In the genomic region with DNA sequence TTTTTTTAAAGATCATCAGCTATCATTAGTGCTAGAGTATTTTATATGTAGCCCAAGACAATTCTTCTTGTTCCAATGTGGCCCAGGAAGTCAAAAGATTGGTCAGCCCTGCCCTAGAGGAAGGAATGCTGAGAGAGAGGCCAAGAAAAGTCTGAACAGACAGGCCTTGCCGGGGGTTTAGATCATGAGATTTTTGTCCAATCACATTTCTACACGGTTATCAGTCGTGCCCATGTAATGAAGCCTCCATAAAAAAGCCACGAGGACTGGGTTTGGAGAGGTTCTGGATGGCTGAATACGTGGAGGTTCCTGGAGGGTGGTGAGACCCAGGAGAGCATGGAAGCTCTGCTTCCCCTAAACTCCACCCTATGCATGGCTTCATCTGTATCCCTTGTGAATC, we compare ENCODE assay signal across 12 cellular contexts. TPM values are rescaled to one million over a fixed set of nuclear protein-coding genes. Genes with fewer than 3 reads are reported as not detected.
DNase-seq lines count a peak whose midpoint lies in the region; ATAC-seq and TF ChIP-seq lines count a peak whose summit lies in the region.
"Had no signal": no experiment of that assay in that cellular context is flagged by ENCODE, and none has a peak within 500 bp of the region (broad histone marks: within the 10 kb centered on the region; RNA-seq: fewer than 3 reads in every experiment).

No MANE protein-coding gene starts in this region.

- peak overlapping the region; percentile 7 for H3K27ac Mint-ChIP-seq in activated naive CD8-positive, alpha-beta T cell treated with anti-CD3 and anti-CD28 coated beads, Interleukin-2, amount 50 U/mL, for 24 hours
- H3K27ac Mint-ChIP-seq in Calu3 (ENCODE audit: unreplicated experiment): no peak overlapping the region

- ATAC-seq in activated naive CD8-positive, alpha-beta T cell treated with anti-CD3 and anti-CD28 coated beads, Interleukin-2, amount 50 U/mL, for 24 hours: no peak

- intact Hi-C loops in Calu3 (cut with micrococcal nuclease; ENCODE audit: unreplicated experiment): no loop called here

- POLR2A ChIA-PET in AG04449 (lab: Yijun Ruan, JAX): no interaction called here

- H3K36me3 Mint-ChIP-seq in activated naive CD8-positive, alpha-beta T cell treated with anti-CD3 and anti-CD28 coated beads, Interleukin-2, amount 50 U/mL, for 24 hours (ENCODE audit: low read depth): peaks cover 13% of the 10 kb centered on the region
- H3K36me3 Mint-ChIP-seq in Calu3 (ENCODE audit: insufficient read depth, unreplicated experiment): peaks cover 10% of the 10 kb centered on the region

- BruUV-seq in Calu3 (replicated peaks; lab: Mats Ljungman, UMichigan): no TSS peak

- no peaks in the 10 kb centered on the region for H3K9me3 Mint-ChIP-seq in activated naive CD8-positive, alpha-beta T cell treated with anti-CD3 and anti-CD28 coated beads, Interleukin-2, amount 50 U/mL, for 24 hours
- H3K9me3 Mint-ChIP-seq in Calu3 (ENCODE audit: low read depth, unreplicated experiment): no peaks in the 10 kb centered on the region

- no peaks in the 10 kb centered on the region for H3K27me3 Mint-ChIP-seq in activated naive CD8-positive, alpha-beta T cell treated with anti-CD3 and anti-CD28 coated beads, Interleukin-2, amount 50 U/mL, for 24 hours
- H3K27me3 Mint-ChIP-seq in Calu3 (ENCODE audit: unreplicated experiment): no peaks in the 10 kb centered on the region

- DNase-seq in AG04449 (ENCODE audit: low read depth, low spot score) (no peak), HCEC 1CT (peak; percentile 50), foreskin melanocyte (peak; percentile 79), 8988T (no peak), GM13977 (ENCODE audit: low spot score) (no peak), NCI-H146 treated with DMSO at 0.1 percent for 48 hours (lab: John Stamatoyannopoulos, UW; ENCODE audit: unreplicated experiment) (no peak), Calu3 (no peak)
- DNase-seq in activated naive CD8-positive, alpha-beta T cell treated with anti-CD3 and anti-CD28 coated beads, Interleukin-2, amount 50 U/mL, for 24 hours: no peak
- DNase-seq: NCI-H1105 treated with DMSO at 0.1 percent for 48 hours; stimulated activated CD8-positive, alpha-beta memory T cell treated with anti-CD3 and anti-CD28 coated beads, Interleukin-4, amount 100 ng/mL, for 48 hours had no signal

- H3K4me3 ChIP-seq in AG04449 (ENCODE audit: low read depth, low read length): no peak overlapping the region

- H3K4me3 Mint-ChIP-seq in activated naive CD8-positive, alpha-beta T cell treated with anti-CD3 and anti-CD28 coated beads, Interleukin-2, amount 50 U/mL, for 24 hours: no peak overlapping the region
- H3K4me3 Mint-ChIP-seq in Calu3 (ENCODE audit: low read depth, unreplicated experiment): no peak overlapping the region

- peak; percentile 20 for TF ChIP-seq CTCF in AG04449 (IDR thresholded peaks at IDR 0.05; ENCODE audit: insufficient read depth, low read length, missing control alignments)
- no peak for TF ChIP-seq CTCF in GM13977 (IDR thresholded peaks at IDR 0.05; ENCODE audit: extremely low read depth, insufficient read depth, missing control alignments)
- no peak for TF ChIP-seq CTCF in Calu3 (IDR thresholded peaks at IDR 0.05; ENCODE audit: unreplicated experiment)

- in situ Hi-C loops in GM13977 (cut with MboI; ENCODE audit: low pct_unique_long_range_greater_than_20kb, low sequenced_read_pairs, unreplicated experiment): no loop called here

- peaks cover 70% of the 10 kb centered on the region for H3K4me1 Mint-ChIP-seq in activated naive CD8-positive, alpha-beta T cell treated with anti-CD3 and anti-CD28 coated beads, Interleukin-2, amount 50 U/mL, for 24 hours
- H3K4me1 Mint-ChIP-seq in Calu3 (ENCODE audit: low read depth, unreplicated experiment): peaks cover 29% of the 10 kb centered on the region

- CTCF ChIA-PET in AG04449 (lab: Yijun Ruan, JAX): interaction anchor here (0.7 to 3.2 kb wide), 12 partner anchors 9 to 199 kb away, joined by 3 to 13 read pairs (median 4); a partner anchor contains a TSS
- CTCF ChIA-PET in Calu3 (lab: Charles Lee): no interaction called here

RNA-seq across cellular contexts. Expression of a gene that starts 24.3 kb away (rescaled TPM):
- 1,000 and 1,003 TPM in 2 replicates for total RNA-seq in Calu3 (2022)

RNA-seq across cellular contexts. Expression of a gene that starts 42.9 kb away (rescaled TPM):
- total RNA-seq in Calu3 (2022): not detected in 2 replicates
- total RNA-seq: mucosa of gallbladder, skeletal muscle tissue had no signal

Comparison
In these comparisons a context has a peak if more than half of its experiments do, and no peak if none do; other contexts are left out.
1. DNase-seq: peak in HCEC 1CT (single experiment) and foreskin melanocyte (single experiment); none in AG04449 (single experiment), activated naive CD8-positive, alpha-beta T cell treated with anti-CD3 and anti-CD28 coated beads, Interleukin-2, amount 50 U/mL, for 24 hours (single experiment), 8988T (single experiment), GM13977 (single experiment), NCI-H146 treated with DMSO at 0.1 percent for 48 hours (single experiment) and Calu3 (single experiment).